Comparison of ENCODE assay signal across 8 cellular contexts in the genomic region with DNA sequence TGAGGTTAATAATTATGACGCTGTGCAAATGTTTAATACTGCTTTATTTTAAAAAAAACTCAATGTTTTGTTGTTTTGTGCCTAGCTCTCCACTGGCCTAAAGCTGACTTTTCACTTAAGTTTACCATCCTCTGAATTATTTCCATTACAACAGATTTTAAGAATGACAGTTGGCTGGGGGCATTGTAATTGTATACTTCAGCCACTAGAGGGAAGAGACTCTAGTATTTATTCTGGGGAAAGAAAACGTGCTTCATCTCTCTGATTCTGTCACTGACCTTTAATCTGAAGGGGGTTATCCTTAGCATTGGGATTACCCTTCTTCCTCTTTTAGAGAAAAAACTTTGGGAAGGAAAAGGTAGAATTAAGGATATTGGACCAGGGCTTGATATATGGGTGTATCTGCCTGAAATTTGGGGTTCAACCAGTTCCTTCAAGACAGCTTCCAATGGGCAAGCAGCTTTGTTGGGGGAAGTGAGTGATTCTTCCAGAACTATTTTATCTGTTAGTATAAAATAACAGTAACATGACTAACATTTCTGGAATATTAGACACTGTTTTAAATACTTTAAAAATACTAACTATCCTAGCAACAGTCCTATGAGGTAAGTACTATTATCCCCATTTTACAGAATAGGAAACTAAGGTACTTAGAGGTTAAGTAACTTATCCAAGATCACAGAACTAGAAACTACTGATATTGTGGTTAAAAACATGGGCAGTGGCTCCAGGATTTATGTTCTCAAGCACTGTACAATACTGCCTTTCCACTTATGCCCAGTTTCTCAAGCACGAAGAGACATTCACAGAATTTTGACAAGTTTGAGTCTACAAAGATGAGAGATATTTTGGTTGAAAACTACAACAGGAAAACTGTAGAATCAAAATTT.
DNase-seq lines count a peak whose midpoint lies in the region; ATAC-seq and TF ChIP-seq lines count a peak whose summit lies in the region.

No MANE protein-coding gene starts in this region.

- no peaks in the 10 kb centered on the region for H3K36me3 ChIP-seq in CD4-positive, CD25-positive, alpha-beta regulatory T cell (ENCODE audit: control insufficient read depth, insufficient read depth, low read length)
- H3K36me3 ChIP-seq in Loucy (ENCODE audit: insufficient read depth, low read length), result no peaks in the 10 kb centered on the region
- no peaks in the 10 kb centered on the region for H3K36me3 ChIP-seq in thyroid gland

- WGBS in right cardiac atrium, result 55% methylated on average over 3 of the region's 3 CpGs
- 60% methylated on average over 3 of the region's 3 CpGs for WGBS in thyroid gland, 2 donors

- no peaks in the 10 kb centered on the region for H3K27me3 Mint-ChIP-seq in CD4-positive, CD25-positive, alpha-beta regulatory T cell
- H3K27me3 Mint-ChIP-seq in activated T-helper 17 cell treated with anti-CD3 and anti-CD28 coated beads, Interleukin-2, amount 50 U/mL, for 72 hours, result no peaks in the 10 kb centered on the region

- ATAC-seq in CD4-positive, CD25-positive, alpha-beta regulatory T cell (ENCODE audit: low read depth in 2 of 2), result peak in 1 of 2 donors; percentile 63
- ATAC-seq in GM18870 (IDR thresholded peaks at IDR 0.05; ENCODE audit: unreplicated experiment) (peak; percentile 48), right cardiac atrium (peak; percentile 49 to 50)
- ATAC-seq in activated T-helper 17 cell treated with anti-CD3 and anti-CD28 coated beads, Interleukin-2, amount 50 U/mL, for 72 hours (replicated peaks), result peak; percentile 61

- H3K9me2 ChIP-seq in Loucy (replicated peaks; ENCODE audit: low read depth, low read length), result no peaks in the 10 kb centered on the region

- TF ChIP-seq POLR2A in thyroid gland (IDR thresholded peaks at IDR 0.05), result no peak

- H3K27me3 ChIP-seq in CD4-positive, CD25-positive, alpha-beta regulatory T cell (ENCODE audit: control insufficient read depth, insufficient read depth, low read length), result no peaks in the 10 kb centered on the region
- no peaks in the 10 kb centered on the region for H3K27me3 ChIP-seq in Loucy (ENCODE audit: insufficient read depth, low read length, poor library complexity, severe bottlenecking)
- no peaks in the 10 kb centered on the region for H3K27me3 ChIP-seq in right cardiac atrium (ENCODE audit: control insufficient read depth, insufficient read depth)
- no peaks in the 10 kb centered on the region for H3K27me3 ChIP-seq in thyroid gland

- H3K4me3 Mint-ChIP-seq in CD4-positive, CD25-positive, alpha-beta regulatory T cell, result no peak overlapping the region
- no peak overlapping the region for H3K4me3 Mint-ChIP-seq in activated T-helper 17 cell treated with anti-CD3 and anti-CD28 coated beads, Interleukin-2, amount 50 U/mL, for 72 hours

- H4K20me1 ChIP-seq in Loucy (ENCODE audit: insufficient read depth, low read length, poor library complexity, severe bottlenecking), result no peaks in the 10 kb centered on the region

- intact Hi-C loops in right cardiac atrium (cut with DNase I), result loop anchor here in 1 of 4 donors (10.0 kb wide), 1 partner anchor 107 kb away; no protein-coding TSS in a partner anchor
- intact Hi-C loops in thyroid gland (cut with DNase I), result no loop called here

- H3K27ac Mint-ChIP-seq in CD4-positive, CD25-positive, alpha-beta regulatory T cell, result peak overlapping the region in 1 of 3 donors; percentile 19
- H3K27ac Mint-ChIP-seq in activated T-helper 17 cell treated with anti-CD3 and anti-CD28 coated beads, Interleukin-2, amount 50 U/mL, for 72 hours, result no peak overlapping the region

- no peak overlapping the region for H3K27ac ChIP-seq in CD4-positive, CD25-positive, alpha-beta regulatory T cell (ENCODE audit: insufficient read depth, low read length, poor library complexity, severe bottlenecking)
- H3K27ac ChIP-seq in right cardiac atrium (ENCODE audit: low read length) (no peak overlapping the region), thyroid gland (no peak overlapping the region)

- H3K4me1 Mint-ChIP-seq in CD4-positive, CD25-positive, alpha-beta regulatory T cell, result peaks cover 4 to 8% (median 5%) of the 10 kb centered on the region in 4 donors
- peaks cover 5% of the 10 kb centered on the region for H3K4me1 Mint-ChIP-seq in activated T-helper 17 cell treated with anti-CD3 and anti-CD28 coated beads, Interleukin-2, amount 50 U/mL, for 72 hours

- no peaks in the 10 kb centered on the region for H3K4me1 ChIP-seq in CD4-positive, CD25-positive, alpha-beta regulatory T cell (ENCODE audit: control insufficient read depth, insufficient read depth, low read length, poor library complexity, severe bottlenecking)
- H3K4me1 ChIP-seq in Loucy (ENCODE audit: insufficient read depth, low read length, poor library complexity, severe bottlenecking) (peaks cover 26% of the 10 kb centered on the region), right cardiac atrium (ENCODE audit: control insufficient read depth, insufficient read depth, low read length) (peaks cover 4% of the 10 kb centered on the region), thyroid gland (peaks cover 6 to 30% of the 10 kb centered on the region in 2 donors)

- no peak overlapping the region for H3K4me3 ChIP-seq in CD4-positive, CD25-positive, alpha-beta regulatory T cell (ENCODE audit: low read depth, low read length)
- no peak overlapping the region for H3K4me3 ChIP-seq in Loucy (ENCODE audit: low read length, poor library complexity, severe bottlenecking)
- no peak overlapping the region for H3K4me3 ChIP-seq in right cardiac atrium (ENCODE audit: low read length)
- H3K4me3 ChIP-seq in thyroid gland (replicated peaks in 1 of 3), result no peak overlapping the region

- no peaks in the 10 kb centered on the region for H3K36me3 Mint-ChIP-seq in CD4-positive, CD25-positive, alpha-beta regulatory T cell
- no peaks in the 10 kb centered on the region for H3K36me3 Mint-ChIP-seq in activated T-helper 17 cell treated with anti-CD3 and anti-CD28 coated beads, Interleukin-2, amount 50 U/mL, for 72 hours (ENCODE audit: low read depth)

- H3K4me2 ChIP-seq in Loucy (ENCODE audit: low read depth, low read length, poor library complexity, severe bottlenecking), result no peak overlapping the region

- peak in 2 of 3 donors; percentile 44 to 50 for DNase-seq in CD4-positive, CD25-positive, alpha-beta regulatory T cell
- DNase-seq in right cardiac atrium (no peak), thyroid gland (no peak), hepatic stellate cell (ENCODE audit: low spot score) (no peak)
- no peak for DNase-seq in activated CD8-positive, alpha-beta memory T cell treated with anti-CD3 and anti-CD28 coated beads, Interleukin-2, amount 50 U/mL, for 4 hours

- H3F3A ChIP-seq in Loucy (ENCODE audit: low read depth), result no peaks in the 10 kb centered on the region

- H3K9me3 Mint-ChIP-seq in CD4-positive, CD25-positive, alpha-beta regulatory T cell, result no peaks in the 10 kb centered on the region
- no peaks in the 10 kb centered on the region for H3K9me3 Mint-ChIP-seq in activated T-helper 17 cell treated with anti-CD3 and anti-CD28 coated beads, Interleukin-2, amount 50 U/mL, for 72 hours

- no peak overlapping the region for H2AFZ ChIP-seq in Loucy (ENCODE audit: low read length)

- H3K9me3 ChIP-seq in CD4-positive, CD25-positive, alpha-beta regulatory T cell (ENCODE audit: control insufficient read depth in 2 of 2, low read length in 2 of 2), result no peaks in the 10 kb centered on the region
- H3K9me3 ChIP-seq in Loucy (ENCODE audit: insufficient read depth, low read depth, low read length) (no peaks in the 10 kb centered on the region), right cardiac atrium (ENCODE audit: control insufficient read depth, low read length) (no peaks in the 10 kb centered on the region), thyroid gland (no peaks in the 10 kb centered on the region)

- H3K9ac ChIP-seq in Loucy (ENCODE audit: low read depth, low read length, poor library complexity, severe bottlenecking), result no peak overlapping the region

- TF ChIP-seq CTCF in Loucy (conservative IDR thresholded peaks at IDR 0.05; ENCODE audit: low read length), result peak; percentile 93
- peak; percentile 65 to 87 (median 80) for TF ChIP-seq CTCF in thyroid gland (IDR thresholded peaks at IDR 0.05)

- no peaks in the 10 kb centered on the region for H3K79me2 ChIP-seq in Loucy (ENCODE audit: insufficient read depth, low read length)

Comparison
In these comparisons a context has a peak if more than half of its experiments do, and no peak if none do; other contexts are left out.
1. DNase-seq: peak in CD4-positive, CD25-positive, alpha-beta regulatory T cell (2 of 3); none in right cardiac atrium (0 of 3), thyroid gland (0 of 2), hepatic stellate cell (single experiment) and activated CD8-positive, alpha-beta memory T cell treated with anti-CD3 and anti-CD28 coated beads, Interleukin-2, amount 50 U/mL, for 4 hours (single experiment).